Comparison of ENCODE assay signal across 19 cellular contexts in genomic region chr20:47198254-47198671, GRCh38.
A peak's percentile ranks its signal among the peaks of the same experiment; 100 is the strongest.
DNase-seq lines count a peak whose midpoint lies in the region; ATAC-seq, FAIRE-seq and TF ChIP-seq lines count a peak whose summit lies in the region.
"Had no signal": no experiment of that assay in that cellular context is flagged by ENCODE, and none has a peak within 500 bp of the region (broad histone marks: within the 10 kb centered on the region; RNA-seq: fewer than 3 reads in every experiment).

No MANE protein-coding gene starts in this region.

- no peaks in the 10 kb centered on the region for H3K9me3 Mint-ChIP-seq in T-helper 2 cell treated with Interferon-gamma antibody and Interleukin-4, amounts not matched to agents 5 μg/mL and 100 μg/mL, for 36 hours
- H3K9me3 Mint-ChIP-seq: naive thymus-derived CD4-positive, alpha-beta T cell had no signal

- no peak overlapping the region for H3K9ac ChIP-seq in kidney (ENCODE audit: low read length in 2 of 2)
- H3K9ac ChIP-seq: KMS-11, SK-N-SH had no signal

- TF ChIP-seq CTCF in kidney (IDR thresholded peaks at IDR 0.05; ENCODE audit: borderline replicate concordance, extremely low read depth, insufficient read depth) = no peak

- no peaks in the 10 kb centered on the region for H3K27me3 Mint-ChIP-seq in T-helper 2 cell treated with Interferon-gamma antibody and Interleukin-4, amounts not matched to agents 5 μg/mL and 100 μg/mL, for 36 hours (ENCODE audit: low read depth)

- intact Hi-C loops in kidney (cut with DNase I) = no loop called here

- no peak overlapping the region for H3K4me3 ChIP-seq in kidney (ENCODE audit: low read length in 2 of 2)
- H3K4me3 ChIP-seq: right atrium auricular region, vagina had no signal

- no peaks in the 10 kb centered on the region for H3K36me3 Mint-ChIP-seq in T-helper 2 cell treated with Interferon-gamma antibody and Interleukin-4, amounts not matched to agents 5 μg/mL and 100 μg/mL, for 36 hours (ENCODE audit: low read depth)
- H3K36me3 Mint-ChIP-seq: naive thymus-derived CD4-positive, alpha-beta T cell had no signal

- H3K4me1 ChIP-seq in kidney (ENCODE audit: control insufficient read depth in 1 of 2, insufficient read depth in 1 of 2, low read depth in 1 of 2, low read length in 2 of 2) = peaks cover 0 to 2% of the 10 kb centered on the region in 2 donors
- H3K4me1 ChIP-seq: vagina had no signal

- ATAC-seq in HG03439 (IDR thresholded peaks at IDR 0.05; ENCODE audit: unreplicated experiment) (no peak), HG03565 (IDR thresholded peaks at IDR 0.05; ENCODE audit: unreplicated experiment) (no peak)
- ATAC-seq: left lobe of liver; naive thymus-derived CD4-positive, alpha-beta T cell had no signal

- H3K36me3 ChIP-seq in kidney (ENCODE audit: control insufficient read depth in 1 of 2, insufficient read depth in 2 of 2, low read length in 2 of 2) = no peaks in the 10 kb centered on the region
- H3K36me3 ChIP-seq: right atrium auricular region, vagina, WERI-Rb-1 had no signal

- H3K9me3 ChIP-seq in kidney (ENCODE audit: control insufficient read depth in 1 of 2, low read length in 2 of 2) = no peaks in the 10 kb centered on the region
- H3K9me3 ChIP-seq: right atrium auricular region, SK-N-SH, vagina had no signal

- no peak overlapping the region for H3K27ac ChIP-seq in kidney (ENCODE audit: low read depth in 2 of 2, low read length in 2 of 2)
- H3K27ac ChIP-seq: KMS-11, right atrium auricular region, vagina, WERI-Rb-1 had no signal

- peak; percentile 36 for DNase-seq in activated T-cell treated with anti-CD3 and anti-CD28 coated beads for 24 hours (ENCODE audit: low read depth)
- DNase-seq in activated T-cell treated with anti-CD3 and anti-CD28 coated beads for 4 hours = no peak
- DNase-seq in T-helper 2 cell treated with Interferon-gamma antibody and Interleukin-4, amounts not matched to agents 5 μg/mL and 100 μg/mL, for 36 hours (ENCODE audit: low spot score) = peak; percentile 78
- DNase-seq in fibroblast of gingiva (ENCODE audit: low read depth) = peak; percentile 7
- DNase-seq in stimulated activated CD8-positive, alpha-beta memory T cell treated with anti-CD3 and anti-CD28 coated beads, Interleukin-7, amount 100 ng/mL, for 48 hours (ENCODE audit: extremely low read depth in 1 of 2, low read depth in 1 of 2) = peak; percentile 30 to 61
- DNase-seq in kidney = no peak
- DNase-seq: anterior cingulate cortex, DMS79 treated with DMSO at 0.1 percent for 48 hours, NCI-H2029 treated with DMSO at 0.1 percent for 48 hours, SK-N-SH, WERI-Rb-1 had no signal

- H3K4me1 Mint-ChIP-seq in T-helper 2 cell treated with Interferon-gamma antibody and Interleukin-4, amounts not matched to agents 5 μg/mL and 100 μg/mL, for 36 hours (ENCODE audit: low read depth) = peaks cover 8% of the 10 kb centered on the region

- no peak overlapping the region for H3K27ac Mint-ChIP-seq in T-helper 2 cell treated with Interferon-gamma antibody and Interleukin-4, amounts not matched to agents 5 μg/mL and 100 μg/mL, for 36 hours
- H3K27ac Mint-ChIP-seq: naive thymus-derived CD4-positive, alpha-beta T cell had no signal

- FAIRE-seq in kidney (lab: Jason Lieb, UNC) = no peak
- FAIRE-seq: GM18507 had no signal

- no peak overlapping the region for H3K4me3 Mint-ChIP-seq in T-helper 2 cell treated with Interferon-gamma antibody and Interleukin-4, amounts not matched to agents 5 μg/mL and 100 μg/mL, for 36 hours
- H3K4me3 Mint-ChIP-seq: naive thymus-derived CD4-positive, alpha-beta T cell had no signal

Comparison
In these comparisons a context has a peak if more than half of its experiments do, and no peak if none do; other contexts are left out.
1. DNase-seq: peak in activated T-cell treated with anti-CD3 and anti-CD28 coated beads for 24 hours (single experiment), T-helper 2 cell treated with Interferon-gamma antibody and Interleukin-4, amounts not matched to agents 5 μg/mL and 100 μg/mL, for 36 hours (single experiment), fibroblast of gingiva (single experiment) and stimulated activated CD8-positive, alpha-beta memory T cell treated with anti-CD3 and anti-CD28 coated beads, Interleukin-7, amount 100 ng/mL, for 48 hours (2 of 2); none in activated T-cell treated with anti-CD3 and anti-CD28 coated beads for 4 hours (single experiment) and kidney (single experiment).